Comparison of ENCODE assay signal across 16 cellular contexts in genomic region chr3:102183186-102183585, GRCh38.
"Had no signal": no experiment of that assay in that cellular context is flagged by ENCODE, and none has a peak within 500 bp of the region (broad histone marks: within the 10 kb centered on the region; RNA-seq: fewer than 3 reads in every experiment).

No MANE protein-coding gene starts in this region.

- DNase-seq: activated CD4-positive, alpha-beta T cell treated with anti-CD3 and anti-CD28 coated beads, Interleukin-2, amount 50 U/mL, for 4 hours; activated CD4-positive, CD25-positive, alpha-beta regulatory T cell treated with anti-CD3 and anti-CD28 coated beads, Interleukin-2, amount 50 U/mL, for 72 hours; activated naive CD4-positive, alpha-beta T cell treated with Interleukin-2 at 50 U/mL for 16 hours; anterior cingulate cortex; cortex of kidney; effector CD8-positive, alpha-beta T cell; foreskin fibroblast; midbrain; ovary; retina; stimulated activated CD4-positive, alpha-beta T cell treated with anti-CD3 and anti-CD28 coated beads, Interleukin-2, amount 100 ng/mL, for 48 hours; T-helper 9 cell had no signal

- H3K4me3 Mint-ChIP-seq: activated T-helper 17 cell treated with anti-CD3 and anti-CD28 coated beads, Interleukin-2, amount 50 U/mL, for 72 hours; stimulated activated memory B cell treated with anti-CD40 and anti-IgM and Interleukin-4, amounts not matched to agents 10 μg/mL and 1 μg/mL and 100 μg/mL, for 72 hours had no signal

- H3K27ac ChIP-seq: ovary, vagina had no signal

- H3K9me3 ChIP-seq: ovary, tibial nerve, vagina had no signal

- H3K27me3 ChIP-seq: ovary, tibial nerve, vagina had no signal

- H3K27me3 Mint-ChIP-seq: activated T-helper 17 cell treated with anti-CD3 and anti-CD28 coated beads, Interleukin-2, amount 50 U/mL, for 72 hours; stimulated activated memory B cell treated with anti-CD40 and anti-IgM and Interleukin-4, amounts not matched to agents 10 μg/mL and 1 μg/mL and 100 μg/mL, for 72 hours had no signal

- H3K9me3 Mint-ChIP-seq: activated T-helper 17 cell treated with anti-CD3 and anti-CD28 coated beads, Interleukin-2, amount 50 U/mL, for 72 hours; stimulated activated memory B cell treated with anti-CD40 and anti-IgM and Interleukin-4, amounts not matched to agents 10 μg/mL and 1 μg/mL and 100 μg/mL, for 72 hours had no signal

- H3K4me3 ChIP-seq: ovary, tibial nerve, vagina had no signal

- ATAC-seq: activated T-helper 17 cell treated with anti-CD3 and anti-CD28 coated beads, Interleukin-2, amount 50 U/mL, for 72 hours; stimulated activated memory B cell treated with anti-CD40 and anti-IgM and Interleukin-4, amounts not matched to agents 10 μg/mL and 1 μg/mL and 100 μg/mL, for 72 hours had no signal

- H3K4me1 Mint-ChIP-seq: activated T-helper 17 cell treated with anti-CD3 and anti-CD28 coated beads, Interleukin-2, amount 50 U/mL, for 72 hours had no signal

- H3K36me3 ChIP-seq: ovary, tibial nerve, vagina had no signal

- H3K36me3 Mint-ChIP-seq: stimulated activated memory B cell treated with anti-CD40 and anti-IgM and Interleukin-4, amounts not matched to agents 10 μg/mL and 1 μg/mL and 100 μg/mL, for 72 hours had no signal

- H3K27ac Mint-ChIP-seq: activated T-helper 17 cell treated with anti-CD3 and anti-CD28 coated beads, Interleukin-2, amount 50 U/mL, for 72 hours; stimulated activated memory B cell treated with anti-CD40 and anti-IgM and Interleukin-4, amounts not matched to agents 10 μg/mL and 1 μg/mL and 100 μg/mL, for 72 hours had no signal
